ENCODE assay signal across 13 cellular contexts in the genomic region with DNA sequence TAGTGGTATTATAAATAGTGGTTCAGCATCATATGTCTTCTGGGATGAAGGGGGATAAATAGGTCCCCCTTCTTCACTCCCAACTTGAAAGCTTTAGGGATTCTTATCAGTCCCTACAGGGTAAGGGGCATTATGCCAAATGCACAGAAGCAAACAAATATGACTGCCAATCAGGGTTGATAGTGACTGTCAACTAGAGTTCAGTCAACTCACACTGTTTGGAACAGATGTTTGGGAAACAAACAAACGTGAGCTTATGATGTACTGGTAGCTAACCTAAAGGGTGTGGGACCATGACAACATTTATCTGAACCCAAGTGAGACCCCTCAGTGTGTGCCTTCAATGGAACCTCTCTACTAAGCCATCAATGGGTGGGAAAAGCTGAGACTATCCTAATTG. TPM values are rescaled to one million over a fixed set of nuclear protein-coding genes. Genes with fewer than 3 reads are reported as not detected.
"Had no signal": no experiment of that assay in that cellular context is flagged by ENCODE, and none has a peak within 500 bp of the region (broad histone marks: within the 10 kb centered on the region; RNA-seq: fewer than 3 reads in every experiment).

No MANE protein-coding gene starts in this region.

RNA-seq across cellular contexts. Expression of a gene that starts 34.0 kb away (rescaled TPM):
- total RNA-seq: activated naive CD4-positive, alpha-beta T cell treated with anti-CD3 and anti-CD28 coated beads for 36 hours; activated naive CD4-positive, alpha-beta T cell treated with anti-CD3 and anti-CD28 coated beads, Interleukin-2, amount 50 U/mL, for 72 hours; activated naive CD8-positive, alpha-beta T cell treated with anti-CD3 and anti-CD28 coated beads for 36 hours; activated T-helper 2 cell treated with anti-CD3 and anti-CD28 coated beads, Interferon-gamma antibody, Interleukin-2, Interleukin-4, amounts not matched to agents 10 μg/mL and 5 μg/mL and 100 μg/mL, durations not matched to agents 14 hours and 24 hours and 36 hours; ascending aorta had no signal

RNA-seq across cellular contexts. Expression of a gene that starts 46.1 kb away (rescaled TPM):
- total RNA-seq: activated naive CD4-positive, alpha-beta T cell treated with anti-CD3 and anti-CD28 coated beads for 36 hours; activated T-helper 1 cell treated with anti-CD3 and anti-CD28 coated beads, Interleukin-12 subunit alpha, Interleukin-12 subunit beta, Interleukin-2, Interleukin-4 antibody, amounts not matched to agents 30 ng/mL and 10 ng/mL and 1 ng/mL, durations not matched to agents 14 hours and 24 hours and 36 hours; activated T-helper 17 cell treated with anti-CD3 and anti-CD28 coated beads, Interleukin-2, amount 50 U/mL, for 72 hours; activated T-helper 2 cell treated with anti-CD3 and anti-CD28 coated beads, Interferon-gamma antibody, Interleukin-2, Interleukin-4, amounts not matched to agents 10 μg/mL and 5 μg/mL and 100 μg/mL, durations not matched to agents 14 hours and 24 hours and 36 hours; ascending aorta; astrocyte; body of pancreas; bronchial epithelial cell; cardiac muscle cell; cerebellum; chondrocyte had no signal
